Comparison of ENCODE assay signal across 11 cellular contexts in genomic region chr3:4738737-4739274, GRCh38.
DNase-seq lines count a peak whose midpoint lies in the region; ATAC-seq and TF ChIP-seq lines count a peak whose summit lies in the region.
"Had no signal": no experiment of that assay in that cellular context is flagged by ENCODE, and none has a peak within 500 bp of the region (broad histone marks: within the 10 kb centered on the region; RNA-seq: fewer than 3 reads in every experiment).

No MANE protein-coding gene starts in this region.

- no peak overlapping the region for H2BK15ac ChIP-seq in mesenchymal stem cell (ENCODE audit: low read depth, poor library complexity, severe bottlenecking)

- H2BK12ac ChIP-seq in mesenchymal stem cell (ENCODE audit: low read length in 2 of 2), result peak overlapping the region in 1 of 2 experiments; percentile 29

- H3K27me3 ChIP-seq in DND-41 (ENCODE audit: insufficient read depth, low read length, poor library complexity) (no peaks in the 10 kb centered on the region), mesenchymal stem cell (ENCODE audit: control insufficient read depth in 1 of 2, insufficient read depth in 1 of 2, low read length in 2 of 2) (no peaks in the 10 kb centered on the region), lower lobe of right lung (ENCODE audit: low read depth) (no peaks in the 10 kb centered on the region)
- H3K27me3 ChIP-seq: ascending aorta had no signal

- TF ChIP-seq CTCF in DND-41 (IDR thresholded peaks at IDR 0.05; ENCODE audit: borderline replicate concordance, extremely low read depth, low read length, poor library complexity, severe bottlenecking), result no peak
- TF ChIP-seq CTCF in lower lobe of right lung (IDR thresholded peaks at IDR 0.05), result no peak

- H4K8ac ChIP-seq in mesenchymal stem cell (ENCODE audit: low read length), result no peak overlapping the region

- H3K18ac ChIP-seq in mesenchymal stem cell (ENCODE audit: low read depth in 1 of 2, low read length in 2 of 2), result no peak overlapping the region

- H4K91ac ChIP-seq in mesenchymal stem cell (ENCODE audit: low read length), result no peak overlapping the region

- no peak overlapping the region for H3K14ac ChIP-seq in mesenchymal stem cell (ENCODE audit: low read length in 2 of 2)

- H3K23ac ChIP-seq in mesenchymal stem cell (ENCODE audit: low read length in 2 of 2), result no peak overlapping the region

- intact Hi-C loops in lower lobe of right lung (cut with DNase I), result no loop called here

- no peak overlapping the region for H2BK120ac ChIP-seq in mesenchymal stem cell (ENCODE audit: low read depth, low read length)

- H4K20me1 ChIP-seq in DND-41 (ENCODE audit: insufficient read depth, low read length), result no peaks in the 10 kb centered on the region

- ATAC-seq in DND-41 (ENCODE audit: insufficient read depth, low read depth) (no peak), HG02759 (IDR thresholded peaks at IDR 0.05; ENCODE audit: unreplicated experiment) (peak; percentile 40), lower lobe of right lung (no peak)

- no peaks in the 10 kb centered on the region for H3K36me3 ChIP-seq in DND-41 (ENCODE audit: insufficient read depth, low read length)
- no peaks in the 10 kb centered on the region for H3K36me3 ChIP-seq in mesenchymal stem cell (ENCODE audit: control insufficient read depth in 1 of 2, insufficient read depth in 2 of 2, low read depth in 1 of 2, low read length in 2 of 2)
- peaks cover 7% of the 10 kb centered on the region for H3K36me3 ChIP-seq in lower lobe of right lung

- no peak overlapping the region for H2BK5ac ChIP-seq in mesenchymal stem cell (ENCODE audit: low read depth, low read length, poor library complexity, severe bottlenecking)

- H3K9ac ChIP-seq in DND-41 (ENCODE audit: low read depth, low read length), result peak overlapping the region; percentile 16; the same call in 1 of the 2 replicates
- H3K9ac ChIP-seq in mesenchymal stem cell (ENCODE audit: low read length), result no peak overlapping the region

- DNase-seq in DND-41 (peak; percentile 24), UCSD-AML1 (lab: John Stamatoyannopoulos, UW; ENCODE audit: unreplicated experiment) (peak; percentile 50), mesenchymal stem cell (peak; percentile 37), anterior cingulate cortex (lab: John Stamatoyannopoulos, UW) (no peak), middle frontal gyrus (ENCODE audit: extremely low spot score, low spot score) (no peak), lower lobe of right lung (no peak)
- no peak for DNase-seq in activated effector memory CD4-positive, alpha-beta T cell treated with anti-CD3 and anti-CD28 coated beads, Interleukin-2, amount 50 U/mL, for 16 hours
- DNase-seq: DMS53, NCI-H526 had no signal

- H2AFZ ChIP-seq in DND-41 (ENCODE audit: low read depth, low read length) (no peak overlapping the region), mesenchymal stem cell (ENCODE audit: low read depth, low read length) (no peak overlapping the region)

- H3K9me3 ChIP-seq in DND-41 (ENCODE audit: insufficient read depth, low read length, severe bottlenecking) (no peaks in the 10 kb centered on the region), mesenchymal stem cell (ENCODE audit: control insufficient read depth, low read length) (no peaks in the 10 kb centered on the region), lower lobe of right lung (no peaks in the 10 kb centered on the region)
- H3K9me3 ChIP-seq: ascending aorta had no signal

- peak overlapping the region; percentile 80 for H2AK5ac ChIP-seq in mesenchymal stem cell (ENCODE audit: low read length, severe bottlenecking)

- H3K27ac ChIP-seq in DND-41 (ENCODE audit: low read length), result peak overlapping the region; percentile 85
- H3K27ac ChIP-seq in mesenchymal stem cell (ENCODE audit: low read length, poor library complexity, severe bottlenecking), result no peak overlapping the region
- no peak overlapping the region for H3K27ac ChIP-seq in lower lobe of right lung

- H3K79me2 ChIP-seq in DND-41 (ENCODE audit: insufficient read depth, low read length), result no peaks in the 10 kb centered on the region

- H3K4ac ChIP-seq in mesenchymal stem cell (ENCODE audit: low read depth in 1 of 2, low read length in 2 of 2), result no peak overlapping the region

- no peaks in the 10 kb centered on the region for H3K79me1 ChIP-seq in mesenchymal stem cell (replicated peaks; ENCODE audit: low read length, poor library complexity, severe bottlenecking)

- H3K4me1 ChIP-seq in DND-41 (ENCODE audit: insufficient read depth, low read length) (peaks cover 68% of the 10 kb centered on the region), mesenchymal stem cell (ENCODE audit: control insufficient read depth, insufficient read depth, low read depth, low read length) (peaks cover 25% of the 10 kb centered on the region), lower lobe of right lung (peaks cover 64% of the 10 kb centered on the region)

- H3K4me3 ChIP-seq in DND-41 (ENCODE audit: low read depth in 1 of 2, low read length in 2 of 2), result no peak overlapping the region
- H3K4me3 ChIP-seq in mesenchymal stem cell (ENCODE audit: insufficient read depth in 1 of 2, low read depth in 1 of 2, low read length in 2 of 2), result no peak overlapping the region
- H3K4me3 ChIP-seq in lower lobe of right lung, result no peak overlapping the region
- H3K4me3 ChIP-seq: ascending aorta had no signal

- no peak overlapping the region for H3K4me2 ChIP-seq in DND-41 (ENCODE audit: insufficient read depth, low read length)
- H3K4me2 ChIP-seq in mesenchymal stem cell (ENCODE audit: low read length, poor library complexity, severe bottlenecking), result no peak overlapping the region

- WGBS in mesenchymal stem cell, result 92% methylated on average over 9 of the region's 9 CpGs

Comparison
In these comparisons a context has a peak if more than half of its experiments do, and no peak if none do; other contexts are left out.
1. DNase-seq: peak in DND-41 (single experiment), UCSD-AML1 (single experiment) and mesenchymal stem cell (single experiment); none in anterior cingulate cortex (0 of 58), middle frontal gyrus (single experiment), activated effector memory CD4-positive, alpha-beta T cell treated with anti-CD3 and anti-CD28 coated beads, Interleukin-2, amount 50 U/mL, for 16 hours (single experiment) and lower lobe of right lung (single experiment).